In the genomic region with DNA sequence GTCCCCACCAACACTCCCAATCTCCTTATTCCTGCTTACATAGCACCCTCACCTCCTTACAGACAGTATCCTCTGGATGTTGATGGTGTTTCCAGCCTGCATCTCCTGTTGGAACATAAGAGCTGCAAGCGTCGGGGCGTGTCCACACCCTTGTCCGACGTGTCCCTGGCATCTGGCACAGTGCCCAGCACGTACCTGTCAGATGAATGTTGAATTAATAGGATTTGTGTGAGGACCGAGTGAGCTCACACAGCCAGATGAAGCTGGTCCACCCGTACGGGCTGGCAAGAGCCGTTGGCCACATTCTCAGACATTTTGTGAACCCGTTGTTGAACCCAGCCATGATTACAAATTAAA, we compare ENCODE assay signal across 13 cellular contexts. TPM values are rescaled to one million over a fixed set of nuclear protein-coding genes. Genes with fewer than 3 reads are reported as not detected.
DNase-seq lines count a peak whose midpoint lies in the region; ATAC-seq and TF ChIP-seq lines count a peak whose summit lies in the region.
"Had no signal": no experiment of that assay in that cellular context is flagged by ENCODE, and none has a peak within 500 bp of the region (broad histone marks: within the 10 kb centered on the region; RNA-seq: fewer than 3 reads in every experiment).

No MANE protein-coding gene starts in this region.

- no peak overlapping the region for H3K4me3 Mint-ChIP-seq in activated naive CD4-positive, alpha-beta T cell treated with anti-CD3 and anti-CD28 coated beads for 36 hours
- H3K4me3 Mint-ChIP-seq in activated T-cell treated with anti-CD3 and anti-CD28 coated beads, Interleukin-2, amount 50 U/mL, for 4 hours = no peak overlapping the region
- H3K4me3 Mint-ChIP-seq: activated T-helper 1 cell treated with anti-CD3 and anti-CD28 coated beads, Interleukin-12 subunit alpha, Interleukin-12 subunit beta, Interleukin-2, Interleukin-4 antibody, amounts not matched to agents 30 ng/mL and 10 ng/mL and 1 ng/mL, durations not matched to agents 14 hours and 24 hours and 36 hours; effector memory CD8-positive, alpha-beta T cell had no signal

- no peak for TF ChIP-seq EP300 in Ishikawa (IDR thresholded peaks at IDR 0.05; ENCODE audit: borderline replicate concordance)

- no peak overlapping the region for H3K4me3 ChIP-seq in Peyer's patch
- H3K4me3 ChIP-seq: heart right ventricle had no signal

- ATAC-seq in GM19395 (IDR thresholded peaks at IDR 0.05; ENCODE audit: unreplicated experiment) = no peak
- no peak for ATAC-seq in activated T-cell treated with anti-CD3 and anti-CD28 coated beads, Interleukin-2, amount 50 U/mL, for 4 hours
- ATAC-seq: effector memory CD8-positive, alpha-beta T cell; heart right ventricle had no signal

- H3K36me3 Mint-ChIP-seq in activated naive CD4-positive, alpha-beta T cell treated with anti-CD3 and anti-CD28 coated beads for 36 hours (ENCODE audit: low read depth) = no peaks in the 10 kb centered on the region
- H3K36me3 Mint-ChIP-seq in activated T-cell treated with anti-CD3 and anti-CD28 coated beads, Interleukin-2, amount 50 U/mL, for 4 hours (ENCODE audit: insufficient read depth) = no peaks in the 10 kb centered on the region

- no peaks in the 10 kb centered on the region for H3K36me3 ChIP-seq in Peyer's patch
- H3K36me3 ChIP-seq: heart right ventricle had no signal

- TF ChIP-seq RAD21 in Ishikawa (IDR thresholded peaks at IDR 0.05; ENCODE audit: low read depth) = no peak

- DNase-seq in Peyer's patch = peak in 2 of 3 donors; percentile 84 to 90
- DNase-seq in kidney tubule cell (ENCODE audit: low spot score) = peak; percentile 93
- DNase-seq in NCI-H2107 (lab: John Stamatoyannopoulos, UW) = no peak
- no peak for DNase-seq in activated naive CD4-positive, alpha-beta T cell treated with anti-CD3 and anti-CD28 coated beads for 36 hours
- no peak for DNase-seq in activated T-cell treated with anti-CD3 and anti-CD28 coated beads, Interleukin-2, amount 50 U/mL, for 4 hours
- DNase-seq: effector memory CD8-positive, alpha-beta T cell; heart right ventricle; KG1; NCI-H524 treated with DMSO at 0.1 percent for 48 hours had no signal

- TF ChIP-seq CTCF in C4-2B (conservative IDR thresholded peaks at IDR 0.05) (no peak), Peyer's patch (IDR thresholded peaks at IDR 0.05) (no peak)

- H3K27ac ChIP-seq in C4-2B (peak overlapping the region; percentile 29), Peyer's patch (peak overlapping the region in 1 of 4 donors; percentile 8)
- H3K27ac ChIP-seq: heart right ventricle had no signal

- peaks cover 4% of the 10 kb centered on the region for H3K4me1 Mint-ChIP-seq in activated naive CD4-positive, alpha-beta T cell treated with anti-CD3 and anti-CD28 coated beads for 36 hours (ENCODE audit: low read depth)
- H3K4me1 Mint-ChIP-seq in activated T-cell treated with anti-CD3 and anti-CD28 coated beads, Interleukin-2, amount 50 U/mL, for 4 hours (ENCODE audit: low read depth) = peaks cover 4% of the 10 kb centered on the region

- H3K4me1 ChIP-seq in Peyer's patch = peaks cover 0 to 10% (median 0%) of the 10 kb centered on the region in 4 donors

- intact Hi-C loops in activated naive CD4-positive, alpha-beta T cell treated with anti-CD3 and anti-CD28 coated beads for 36 hours (cut with micrococcal nuclease) = loop anchor here (5.0 kb wide), 1 partner anchor 51 kb away; no protein-coding TSS in a partner anchor

- H3K27me3 ChIP-seq in Peyer's patch = no peaks in the 10 kb centered on the region

- CTCF ChIA-PET in activated naive CD4-positive, alpha-beta T cell treated with anti-CD3 and anti-CD28 coated beads for 36 hours (lab: Charles Lee) = interaction anchor here (1.1 to 1.4 kb wide), 2 partner anchors 11 to 109 kb away, joined by 3 to 4 read pairs; no protein-coding TSS in a partner anchor

- TF ChIP-seq POLR2A in Peyer's patch (IDR thresholded peaks at IDR 0.05) = no peak

- H3K27me3 Mint-ChIP-seq in activated naive CD4-positive, alpha-beta T cell treated with anti-CD3 and anti-CD28 coated beads for 36 hours (ENCODE audit: low read depth) = peaks cover 3% of the 10 kb centered on the region
- H3K27me3 Mint-ChIP-seq in activated T-cell treated with anti-CD3 and anti-CD28 coated beads, Interleukin-2, amount 50 U/mL, for 4 hours (ENCODE audit: low read depth) = peaks cover 10% of the 10 kb centered on the region

- no peak overlapping the region for H3K27ac Mint-ChIP-seq in activated naive CD4-positive, alpha-beta T cell treated with anti-CD3 and anti-CD28 coated beads for 36 hours
- H3K27ac Mint-ChIP-seq: activated T-helper 1 cell treated with anti-CD3 and anti-CD28 coated beads, Interleukin-12 subunit alpha, Interleukin-12 subunit beta, Interleukin-2, Interleukin-4 antibody, amounts not matched to agents 30 ng/mL and 10 ng/mL and 1 ng/mL, durations not matched to agents 14 hours and 24 hours and 36 hours; effector memory CD8-positive, alpha-beta T cell had no signal

- H3K9me3 Mint-ChIP-seq in activated naive CD4-positive, alpha-beta T cell treated with anti-CD3 and anti-CD28 coated beads for 36 hours = no peaks in the 10 kb centered on the region
- H3K9me3 Mint-ChIP-seq in activated T-cell treated with anti-CD3 and anti-CD28 coated beads, Interleukin-2, amount 50 U/mL, for 4 hours = no peaks in the 10 kb centered on the region
- H3K9me3 Mint-ChIP-seq: activated T-helper 1 cell treated with anti-CD3 and anti-CD28 coated beads, Interleukin-12 subunit alpha, Interleukin-12 subunit beta, Interleukin-2, Interleukin-4 antibody, amounts not matched to agents 30 ng/mL and 10 ng/mL and 1 ng/mL, durations not matched to agents 14 hours and 24 hours and 36 hours; effector memory CD8-positive, alpha-beta T cell had no signal

- H3K9me3 ChIP-seq in Peyer's patch = no peaks in the 10 kb centered on the region
- H3K9me3 ChIP-seq: heart right ventricle had no signal

TF ChIP-seq in Ishikawa, 13 proteins besides CTCF, POLR2A, EP300 and RAD21:
- TF ChIP-seq ZBTB7A (IDR thresholded peaks at IDR 0.05; ENCODE audit: low read depth) = no peak
- TF ChIP-seq TAF1 (IDR thresholded peaks at IDR 0.05; ENCODE audit: low read depth) = no peak
- no peak for TF ChIP-seq CEBPB (IDR thresholded peaks at IDR 0.05)
- TF ChIP-seq YY1 (IDR thresholded peaks at IDR 0.05; ENCODE audit: low read depth) = no peak
- 0 out of 2 replicates have a peak, but pooled peaks have one; percentile 22 for TF ChIP-seq TCF12 (IDR thresholded peaks at IDR 0.05; ENCODE audit: low read depth)
- TF ChIP-seq, protein P1, sequence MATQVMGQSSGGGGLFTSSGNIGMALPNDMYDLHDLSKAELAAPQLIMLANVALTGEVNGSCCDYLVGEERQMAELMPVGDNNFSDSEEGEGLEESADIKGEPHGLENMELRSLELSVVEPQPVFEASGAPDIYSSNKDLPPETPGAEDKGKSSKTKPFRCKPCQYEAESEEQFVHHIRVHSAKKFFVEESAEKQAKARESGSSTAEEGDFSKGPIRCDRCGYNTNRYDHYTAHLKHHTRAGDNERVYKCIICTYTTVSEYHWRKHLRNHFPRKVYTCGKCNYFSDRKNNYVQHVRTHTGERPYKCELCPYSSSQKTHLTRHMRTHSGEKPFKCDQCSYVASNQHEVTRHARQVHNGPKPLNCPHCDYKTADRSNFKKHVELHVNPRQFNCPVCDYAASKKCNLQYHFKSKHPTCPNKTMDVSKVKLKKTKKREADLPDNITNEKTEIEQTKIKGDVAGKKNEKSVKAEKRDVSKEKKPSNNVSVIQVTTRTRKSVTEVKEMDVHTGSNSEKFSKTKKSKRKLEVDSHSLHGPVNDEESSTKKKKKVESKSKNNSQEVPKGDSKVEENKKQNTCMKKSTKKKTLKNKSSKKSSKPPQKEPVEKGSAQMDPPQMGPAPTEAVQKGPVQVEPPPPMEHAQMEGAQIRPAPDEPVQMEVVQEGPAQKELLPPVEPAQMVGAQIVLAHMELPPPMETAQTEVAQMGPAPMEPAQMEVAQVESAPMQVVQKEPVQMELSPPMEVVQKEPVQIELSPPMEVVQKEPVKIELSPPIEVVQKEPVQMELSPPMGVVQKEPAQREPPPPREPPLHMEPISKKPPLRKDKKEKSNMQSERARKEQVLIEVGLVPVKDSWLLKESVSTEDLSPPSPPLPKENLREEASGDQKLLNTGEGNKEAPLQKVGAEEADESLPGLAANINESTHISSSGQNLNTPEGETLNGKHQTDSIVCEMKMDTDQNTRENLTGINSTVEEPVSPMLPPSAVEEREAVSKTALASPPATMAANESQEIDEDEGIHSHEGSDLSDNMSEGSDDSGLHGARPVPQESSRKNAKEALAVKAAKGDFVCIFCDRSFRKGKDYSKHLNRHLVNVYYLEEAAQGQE (IDR thresholded peaks at IDR 0.05; ENCODE audit: low read depth) = no peak
- TF ChIP-seq TEAD4 (IDR thresholded peaks at IDR 0.05) = peak; percentile 54; the same call in 1 of the 2 replicates
- TF ChIP-seq NFIC (IDR thresholded peaks at IDR 0.05) = peak; percentile 90
- no peak for TF ChIP-seq FOXM1 (IDR thresholded peaks at IDR 0.05; ENCODE audit: borderline replicate concordance, low read depth)
- TF ChIP-seq EGR1 (IDR thresholded peaks at IDR 0.05) = no peak
- TF ChIP-seq, protein P2, sequence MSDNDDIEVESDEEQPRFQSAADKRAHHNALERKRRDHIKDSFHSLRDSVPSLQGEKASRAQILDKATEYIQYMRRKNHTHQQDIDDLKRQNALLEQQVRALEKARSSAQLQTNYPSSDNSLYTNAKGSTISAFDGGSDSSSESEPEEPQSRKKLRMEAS (IDR thresholded peaks at IDR 0.05) = 0 out of 2 replicates have a peak, but pooled peaks have one; percentile 16
- TF ChIP-seq CREB1 (IDR thresholded peaks at IDR 0.05; ENCODE audit: low read depth) = no peak
- TF ChIP-seq, protein P3, sequence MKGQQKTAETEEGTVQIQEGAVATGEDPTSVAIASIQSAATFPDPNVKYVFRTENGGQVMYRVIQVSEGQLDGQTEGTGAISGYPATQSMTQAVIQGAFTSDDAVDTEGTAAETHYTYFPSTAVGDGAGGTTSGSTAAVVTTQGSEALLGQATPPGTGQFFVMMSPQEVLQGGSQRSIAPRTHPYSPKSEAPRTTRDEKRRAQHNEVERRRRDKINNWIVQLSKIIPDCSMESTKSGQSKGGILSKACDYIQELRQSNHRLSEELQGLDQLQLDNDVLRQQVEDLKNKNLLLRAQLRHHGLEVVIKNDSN (IDR thresholded peaks at IDR 0.05) = no peak
TF ChIP-seq in Ishikawa: peak in this region for 4.

RNA-seq across cellular contexts. Expression of a gene that starts 12.2 kb away (rescaled TPM):
- total RNA-seq in Peyer's patch = 10 to 100 TPM in 2 of 4 donors, 1 to 10 TPM in 2; 4.9 to 19.0 (median 12.3) TPM
- 10 to 100 TPM; 22.7 to 26.3 TPM for total RNA-seq in activated naive CD4-positive, alpha-beta T cell treated with anti-CD3 and anti-CD28 coated beads for 36 hours
- total RNA-seq in activated T-cell treated with anti-CD3 and anti-CD28 coated beads, Interleukin-2, amount 50 U/mL, for 4 hours = 10 to 100 TPM; 15.3 to 16.4 (median 15.3) TPM

RNA-seq across cellular contexts. Expression of a gene that starts 54.6 kb away (rescaled TPM):
- total RNA-seq in Peyer's patch = 10 to 100 TPM in 1 of 4 donors, 1 to 10 TPM in 3; 2.5 to 14.9 (median 3.5) TPM
- 1 to 10 TPM; 3.8 to 3.9 TPM for total RNA-seq in activated naive CD4-positive, alpha-beta T cell treated with anti-CD3 and anti-CD28 coated beads for 36 hours
- total RNA-seq in activated T-cell treated with anti-CD3 and anti-CD28 coated beads, Interleukin-2, amount 50 U/mL, for 4 hours = 1 to 10 TPM; 1.7 to 4.3 (median 3.1) TPM

Comparison
In these comparisons a context has a peak if more than half of its experiments do, and no peak if none do; other contexts are left out.
1. DNase-seq: peak in Peyer's patch (2 of 3) and kidney tubule cell (single experiment); none in NCI-H2107 (single experiment), activated naive CD4-positive, alpha-beta T cell treated with anti-CD3 and anti-CD28 coated beads for 36 hours (single experiment) and activated T-cell treated with anti-CD3 and anti-CD28 coated beads, Interleukin-2, amount 50 U/mL, for 4 hours (single experiment).